Comparison of ENCODE assay signal across 1 cellular context in the genomic region with DNA sequence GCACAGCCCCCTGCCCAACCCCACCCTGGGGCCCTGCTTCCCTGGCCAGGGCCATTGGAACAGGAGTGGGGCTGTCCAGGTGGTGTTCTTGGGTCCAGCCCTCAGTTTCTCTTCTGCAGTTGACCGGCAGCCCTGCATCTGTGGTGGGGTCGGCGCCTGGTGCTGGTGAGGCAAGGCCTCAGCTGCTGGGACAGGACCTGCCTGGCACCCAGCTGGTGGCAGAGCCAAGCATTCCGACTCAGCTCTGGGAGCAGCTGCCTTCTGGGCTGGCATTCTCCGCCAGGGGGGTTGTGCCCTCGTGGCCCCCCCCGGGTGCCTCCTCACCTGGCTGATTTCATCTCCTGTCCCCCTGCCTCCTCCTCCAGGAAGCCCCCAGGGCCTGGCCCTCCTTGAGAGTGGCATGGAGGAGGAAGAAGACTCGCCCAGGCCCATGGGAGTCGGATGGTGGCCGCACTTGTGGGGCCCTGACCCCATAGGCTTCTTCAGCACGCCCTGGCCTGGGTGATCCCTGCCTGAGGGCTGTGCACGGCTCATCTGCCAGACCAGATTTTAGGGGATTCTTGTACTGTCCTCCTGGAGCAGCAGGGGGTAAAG.
TF ChIP-seq lines count a peak whose summit lies in the region.

No MANE protein-coding gene starts in this region.

TF ChIP-seq in HCT116, 20 proteins besides CTCF, POLR2A, EP300 and RAD21:
- no peak for TF ChIP-seq SP1 (IDR thresholded peaks at IDR 0.05; ENCODE audit: low read depth)
- no peak for TF ChIP-seq EZH2phosphoT487 (IDR thresholded peaks at IDR 0.05; ENCODE audit: borderline replicate concordance)
- TF ChIP-seq, protein P1, sequence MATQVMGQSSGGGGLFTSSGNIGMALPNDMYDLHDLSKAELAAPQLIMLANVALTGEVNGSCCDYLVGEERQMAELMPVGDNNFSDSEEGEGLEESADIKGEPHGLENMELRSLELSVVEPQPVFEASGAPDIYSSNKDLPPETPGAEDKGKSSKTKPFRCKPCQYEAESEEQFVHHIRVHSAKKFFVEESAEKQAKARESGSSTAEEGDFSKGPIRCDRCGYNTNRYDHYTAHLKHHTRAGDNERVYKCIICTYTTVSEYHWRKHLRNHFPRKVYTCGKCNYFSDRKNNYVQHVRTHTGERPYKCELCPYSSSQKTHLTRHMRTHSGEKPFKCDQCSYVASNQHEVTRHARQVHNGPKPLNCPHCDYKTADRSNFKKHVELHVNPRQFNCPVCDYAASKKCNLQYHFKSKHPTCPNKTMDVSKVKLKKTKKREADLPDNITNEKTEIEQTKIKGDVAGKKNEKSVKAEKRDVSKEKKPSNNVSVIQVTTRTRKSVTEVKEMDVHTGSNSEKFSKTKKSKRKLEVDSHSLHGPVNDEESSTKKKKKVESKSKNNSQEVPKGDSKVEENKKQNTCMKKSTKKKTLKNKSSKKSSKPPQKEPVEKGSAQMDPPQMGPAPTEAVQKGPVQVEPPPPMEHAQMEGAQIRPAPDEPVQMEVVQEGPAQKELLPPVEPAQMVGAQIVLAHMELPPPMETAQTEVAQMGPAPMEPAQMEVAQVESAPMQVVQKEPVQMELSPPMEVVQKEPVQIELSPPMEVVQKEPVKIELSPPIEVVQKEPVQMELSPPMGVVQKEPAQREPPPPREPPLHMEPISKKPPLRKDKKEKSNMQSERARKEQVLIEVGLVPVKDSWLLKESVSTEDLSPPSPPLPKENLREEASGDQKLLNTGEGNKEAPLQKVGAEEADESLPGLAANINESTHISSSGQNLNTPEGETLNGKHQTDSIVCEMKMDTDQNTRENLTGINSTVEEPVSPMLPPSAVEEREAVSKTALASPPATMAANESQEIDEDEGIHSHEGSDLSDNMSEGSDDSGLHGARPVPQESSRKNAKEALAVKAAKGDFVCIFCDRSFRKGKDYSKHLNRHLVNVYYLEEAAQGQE (IDR thresholded peaks at IDR 0.05; ENCODE audit: low read depth) = no peak
- TF ChIP-seq EGR1 (IDR thresholded peaks at IDR 0.05; ENCODE audit: low read depth) = no peak
- no peak for TF ChIP-seq ZBTB33 (IDR thresholded peaks at IDR 0.05; ENCODE audit: extremely low read depth, insufficient replicate concordance, low read length)
- TF ChIP-seq ATF3 (IDR thresholded peaks at IDR 0.05) = no peak
- no peak for TF ChIP-seq SRF (IDR thresholded peaks at IDR 0.05; ENCODE audit: low read depth)
- TF ChIP-seq CEBPB (IDR thresholded peaks at IDR 0.05; ENCODE audit: low read depth) = no peak
- no peak for TF ChIP-seq TCF7L2 (IDR thresholded peaks at IDR 0.05; ENCODE audit: borderline replicate concordance, extremely low read depth, insufficient read depth, insufficient read length)
- no peak for TF ChIP-seq JUND (IDR thresholded peaks at IDR 0.05)
- TF ChIP-seq CBX3 (IDR thresholded peaks at IDR 0.05; ENCODE audit: low read depth) = no peak
- no peak for TF ChIP-seq POLR2AphosphoS5 (IDR thresholded peaks at IDR 0.05; ENCODE audit: low read depth, low read length)
TF ChIP-seq in HCT116: peak in this region for 0.
